ENCODE assay signal across 15 cellular contexts in genomic region chr1:4175566-4176405, GRCh38.
A peak's percentile ranks its signal among the peaks of the same experiment; 100 is the strongest.
DNase-seq lines count a peak whose midpoint lies in the region; ATAC-seq and TF ChIP-seq lines count a peak whose summit lies in the region.
"Had no signal": no experiment of that assay in that cellular context is flagged by ENCODE, and none has a peak within 500 bp of the region (broad histone marks: within the 10 kb centered on the region; RNA-seq: fewer than 3 reads in every experiment).

No MANE protein-coding gene starts in this region.

- WGBS in heart left ventricle, 4 donors = 73 to 85% (median 79%) methylated on average over 10 of the region's 10 CpGs
- 84 to 85% methylated on average over 10 of the region's 10 CpGs for WGBS in lung, 2 donors

- H3K36me3 Mint-ChIP-seq in type B pancreatic cell = no peaks in the 10 kb centered on the region
- H3K36me3 Mint-ChIP-seq: CD4-positive, CD25-positive, alpha-beta regulatory T cell had no signal

- H3K27ac ChIP-seq in right atrium auricular region = no peak overlapping the region
- no peak overlapping the region for H3K27ac ChIP-seq in heart left ventricle
- H3K27ac ChIP-seq in lung (ENCODE audit: low read depth in 1 of 2, low read length in 1 of 2) = no peak overlapping the region
- H3K27ac ChIP-seq: PC-9 had no signal

- no peaks in the 10 kb centered on the region for H3K4me1 ChIP-seq in right atrium auricular region
- H3K4me1 ChIP-seq in heart left ventricle = peaks cover 0 to 6% (median 0%) of the 10 kb centered on the region in 12 donors
- peaks cover 0 to 1% of the 10 kb centered on the region in 2 donors for H3K4me1 ChIP-seq in lung (ENCODE audit: control insufficient read depth in 2 of 2, insufficient read depth in 2 of 2, low read length in 2 of 2)

- TF ChIP-seq POLR2A in heart left ventricle (IDR thresholded peaks at IDR 0.05) = no peak

- H3K27ac Mint-ChIP-seq in type B pancreatic cell = no peak overlapping the region
- H3K27ac Mint-ChIP-seq: CD4-positive, CD25-positive, alpha-beta regulatory T cell had no signal

- H3K27me3 Mint-ChIP-seq in type B pancreatic cell = peaks cover 12% of the 10 kb centered on the region
- H3K27me3 Mint-ChIP-seq: CD4-positive, CD25-positive, alpha-beta regulatory T cell had no signal

- no peaks in the 10 kb centered on the region for H3K36me3 ChIP-seq in right atrium auricular region
- H3K36me3 ChIP-seq in heart left ventricle = no peaks in the 10 kb centered on the region
- H3K36me3 ChIP-seq in lung (ENCODE audit: control insufficient read depth in 2 of 2, insufficient read depth in 2 of 2, low read length in 2 of 2) = no peaks in the 10 kb centered on the region

- TF ChIP-seq CTCF in right atrium auricular region (IDR thresholded peaks at IDR 0.05) = no peak
- TF ChIP-seq CTCF in heart left ventricle (IDR thresholded peaks at IDR 0.05) = no peak
- TF ChIP-seq CTCF in lung (IDR thresholded peaks at IDR 0.05; ENCODE audit: control extremely low read depth, extremely low read depth) = no peak
- no peak for TF ChIP-seq CTCF in type B pancreatic cell (conservative IDR thresholded peaks at IDR 0.05)

- no peaks in the 10 kb centered on the region for H3K9me3 ChIP-seq in right atrium auricular region
- H3K9me3 ChIP-seq in heart left ventricle = no peaks in the 10 kb centered on the region
- H3K9me3 ChIP-seq in lung (ENCODE audit: control insufficient read depth in 2 of 2, insufficient read depth in 1 of 2, low read length in 1 of 2) = no peaks in the 10 kb centered on the region

- no peaks in the 10 kb centered on the region for H3K27me3 ChIP-seq in right atrium auricular region
- H3K27me3 ChIP-seq in heart left ventricle = peaks cover 0 to 18% (median 0%) of the 10 kb centered on the region in 9 donors
- H3K27me3 ChIP-seq in lung (ENCODE audit: control insufficient read depth, insufficient read depth) = no peaks in the 10 kb centered on the region

- DNase-seq in right atrium auricular region (ENCODE audit: low spot score) (peak; percentile 42), heart left ventricle (no peak), lung (ENCODE audit: low spot score) (peak; percentile 11), type B pancreatic cell (ENCODE audit: extremely low spot score, unreplicated experiment) (peak; percentile 11), NCI-H226 (no peak), GOT3 (lab: John Stamatoyannopoulos, UW) (no peak)
- DNase-seq in activated CD8-positive, alpha-beta memory T cell treated with anti-CD3 and anti-CD28 coated beads, Interleukin-2, amount 50 U/mL, for 48 hours = peak; percentile 25
- DNase-seq: AML-193; CD4-positive, CD25-positive, alpha-beta regulatory T cell; Kasumi-1; NCI-H1105 treated with DMSO at 0.1 percent for 48 hours; NCI-H187; NCI-H446; PC-9 had no signal

- intact Hi-C loops in heart left ventricle (cut with DNase I) = no loop called here

- no peak overlapping the region for H3K4me3 ChIP-seq in right atrium auricular region
- H3K4me3 ChIP-seq in heart left ventricle = no peak overlapping the region
- no peak overlapping the region for H3K4me3 ChIP-seq in lung
- H3K4me3 ChIP-seq: PC-9 had no signal

- no peak for ATAC-seq in heart left ventricle
- ATAC-seq in lung (ENCODE audit: insufficient read depth, low FRiP score) = no peak
- no peak for ATAC-seq in GM19351 (IDR thresholded peaks at IDR 0.05; ENCODE audit: unreplicated experiment)

- no peak overlapping the region for H3K4me3 Mint-ChIP-seq in type B pancreatic cell
- H3K4me3 Mint-ChIP-seq: CD4-positive, CD25-positive, alpha-beta regulatory T cell had no signal

- H3K9me3 Mint-ChIP-seq in type B pancreatic cell = no peaks in the 10 kb centered on the region

- peaks cover 4% of the 10 kb centered on the region for H3K4me1 Mint-ChIP-seq in type B pancreatic cell (ENCODE audit: unreplicated experiment)
- H3K4me1 Mint-ChIP-seq: CD4-positive, CD25-positive, alpha-beta regulatory T cell had no signal

Comparison
In these comparisons a context has a peak if more than half of its experiments do, and no peak if none do; other contexts are left out.
1. DNase-seq: peak in right atrium auricular region (single experiment), activated CD8-positive, alpha-beta memory T cell treated with anti-CD3 and anti-CD28 coated beads, Interleukin-2, amount 50 U/mL, for 48 hours (single experiment), lung (single experiment) and type B pancreatic cell (single experiment); none in heart left ventricle (0 of 5), NCI-H226 (single experiment) and GOT3 (single experiment).